Comparison of ENCODE assay signal across 11 cellular contexts in genomic region chr3:3172627-3173026, GRCh38. TPM values are rescaled to one million over a fixed set of nuclear protein-coding genes. Genes with fewer than 3 reads are reported as not detected.
DNase-seq lines count a peak whose midpoint lies in the region; TF ChIP-seq lines count a peak whose summit lies in the region.
"Had no signal": no experiment of that assay in that cellular context is flagged by ENCODE, and none has a peak within 500 bp of the region (broad histone marks: within the 10 kb centered on the region; RNA-seq: fewer than 3 reads in every experiment).

No MANE protein-coding gene starts in this region.

- intact Hi-C loops in CD4-positive, alpha-beta memory T cell (cut with micrococcal nuclease), result no loop called here

- H3K36me3 Mint-ChIP-seq in CD4-positive, alpha-beta memory T cell, result peaks cover 57 to 75% of the 10 kb centered on the region in 2 donors

- CTCF ChIA-PET in CD4-positive, alpha-beta memory T cell (lab: Charles Lee; ENCODE audit: partially characterized antibody), result interaction anchor here (0.8 to 6.4 kb wide), 10 partner anchors 8 to 407 kb away, joined by 3 to 61 read pairs (median 4); partner anchors contain the start of gene IL5RA

- DNase-seq in CD4-positive, alpha-beta memory T cell, result peak in 2 of 5 donors; percentile 32 to 38
- DNase-seq in dermis blood vessel endothelial cell (peak; percentile 41), NCI-H1417 treated with DMSO at 0.1 percent for 48 hours (lab: John Stamatoyannopoulos, UW) (no peak), foreskin melanocyte (no peak), KG1 (lab: John Stamatoyannopoulos, UW) (no peak), NCI-H526 (lab: John Stamatoyannopoulos, UW) (no peak)
- DNase-seq: DMS 273 treated with DMSO at 0.1 percent for 48 hours, NCI-H187 treated with DMSO at 0.1 percent for 48 hours, substantia nigra had no signal

- no peak for TF ChIP-seq CTCF in neutrophil (IDR thresholded peaks at IDR 0.05)

- peak overlapping the region; percentile 80 to 95 (median 88) for H3K4me3 Mint-ChIP-seq in CD4-positive, alpha-beta memory T cell

- POLR2A ChIA-PET in CD4-positive, alpha-beta memory T cell (lab: Charles Lee; ENCODE audit: partially characterized antibody), result interaction anchor here (1.0 to 2.9 kb wide), 7 partner anchors 8 to 46 kb away, joined by 3 to 26 read pairs (median 4); no protein-coding TSS in a partner anchor

- peaks cover 92% of the 10 kb centered on the region for H3K4me1 ChIP-seq in CD4-positive, alpha-beta memory T cell (ENCODE audit: insufficient read depth, low read length)
- H3K4me1 ChIP-seq in neutrophil (ENCODE audit: control insufficient read depth in 1 of 2, insufficient read depth in 1 of 2, low read depth in 1 of 2, low read length in 1 of 2), result peaks cover 20 to 23% of the 10 kb centered on the region in 2 experiments

- no peaks in the 10 kb centered on the region for H3K9me3 Mint-ChIP-seq in CD4-positive, alpha-beta memory T cell

- no peaks in the 10 kb centered on the region for H3K9me3 ChIP-seq in CD4-positive, alpha-beta memory T cell (ENCODE audit: control insufficient read depth in 1 of 2, low read length in 2 of 2)
- no peaks in the 10 kb centered on the region for H3K9me3 ChIP-seq in KOPT-K1 (ENCODE audit: insufficient read depth, low read length, poor library complexity, severe bottlenecking)
- no peaks in the 10 kb centered on the region for H3K9me3 ChIP-seq in neutrophil

- no peaks in the 10 kb centered on the region for H3K27me3 Mint-ChIP-seq in CD4-positive, alpha-beta memory T cell

- peak overlapping the region; percentile 86 to 98 (median 97) for H3K27ac Mint-ChIP-seq in CD4-positive, alpha-beta memory T cell

- H3K36me3 ChIP-seq in CD4-positive, alpha-beta memory T cell (ENCODE audit: insufficient read depth, low read length), result peaks cover 35% of the 10 kb centered on the region
- peaks cover 48% of the 10 kb centered on the region for H3K36me3 ChIP-seq in KOPT-K1 (ENCODE audit: insufficient read depth, low read length)
- H3K36me3 ChIP-seq in neutrophil, result peaks cover 76% of the 10 kb centered on the region

- no peaks in the 10 kb centered on the region for H3K27me3 ChIP-seq in CD4-positive, alpha-beta memory T cell (ENCODE audit: insufficient read depth, low read length)
- H3K27me3 ChIP-seq in neutrophil, result no peaks in the 10 kb centered on the region

- H3K27ac ChIP-seq in CD4-positive, alpha-beta memory T cell (ENCODE audit: low read depth, low read length), result peak overlapping the region; percentile 72
- peak overlapping the region; percentile 67 for H3K27ac ChIP-seq in KOPT-K1 (ENCODE audit: low read depth, low read length, poor library complexity, severe bottlenecking)
- H3K27ac ChIP-seq in neutrophil, result peak overlapping the region; percentile 80

- peaks cover 46 to 87% (median 64%) of the 10 kb centered on the region in 4 donors for H3K4me1 Mint-ChIP-seq in CD4-positive, alpha-beta memory T cell

- H3K4me3 ChIP-seq in CD4-positive, alpha-beta memory T cell (ENCODE audit: low read length in 2 of 2), result peak overlapping the region in 1 of 2 donors; percentile 13
- H3K4me3 ChIP-seq in neutrophil (ENCODE audit: low read depth in 1 of 2, low read length in 1 of 2), result peak overlapping the region; percentile 21 to 37

RNA-seq across cellular contexts. Expression of gene CRBN, which starts 6.9 kb away (rescaled TPM):
- total RNA-seq in CD4-positive, alpha-beta memory T cell, result 100 to 1,000 TPM; 150 to 162 TPM
- 100 to 1,000 TPM; 194 to 235 TPM for polyA plus RNA-seq in CD4-positive, alpha-beta memory T cell
- 127 and 245 TPM in 2 replicates for total RNA-seq in dermis blood vessel endothelial cell

RNA-seq across cellular contexts. Expression of gene TRNT1, which starts 45.9 kb away (rescaled TPM):
- total RNA-seq in CD4-positive, alpha-beta memory T cell, result 10 to 100 TPM; 44.7 to 44.8 TPM
- 10 to 100 TPM; 23.2 to 25.9 TPM for polyA plus RNA-seq in CD4-positive, alpha-beta memory T cell
- total RNA-seq in dermis blood vessel endothelial cell, result 27.6 and 29.1 TPM in 2 replicates
